Comparison of ENCODE assay signal across 8 cellular contexts in genomic region chr17:75763613-75764416, GRCh38. TPM values are rescaled to one million over a fixed set of nuclear protein-coding genes. Genes with fewer than 3 reads are reported as not detected.
A peak's percentile ranks its signal among the peaks of the same experiment; 100 is the strongest.
DNase-seq lines count a peak whose midpoint lies in the region; ATAC-seq, FAIRE-seq and TF ChIP-seq lines count a peak whose summit lies in the region.

No MANE protein-coding gene starts in this region.

- no peaks in the 10 kb centered on the region for H3K36me3 Mint-ChIP-seq in stimulated activated naive CD8-positive, alpha-beta T cell treated with anti-CD3 and anti-CD28 coated beads, Interleukin-15, Interleukin-2, amounts not matched to agents 100 ng/mL and 50 ng/mL, for 24 hours (ENCODE audit: low read depth)

- no peak for DNase-seq in stimulated activated naive CD8-positive, alpha-beta T cell treated with anti-CD3 and anti-CD28 coated beads, Interleukin-15, Interleukin-2, amounts not matched to agents 100 U/mL and 50 U/mL, for 24 hours
- DNase-seq in bronchial epithelial cell (ENCODE audit: low read depth) (peak; percentile 48), pons (ENCODE audit: low spot score) (no peak), SIG-M5 treated with dmso at 0.1 percent for 504 hours (lab: John Stamatoyannopoulos, UW; ENCODE audit: unreplicated experiment) (no peak)

- H3K9me3 ChIP-seq in mononuclear cell (ENCODE audit: low read depth, low read length): no peaks in the 10 kb centered on the region

- peaks cover 19% of the 10 kb centered on the region for H3K4me1 ChIP-seq in mononuclear cell (ENCODE audit: insufficient read depth, low read length)

- H3K4me3 ChIP-seq in bronchial epithelial cell (ENCODE audit: low read depth, low read length) (peak overlapping the region; percentile 56), mononuclear cell (ENCODE audit: low read length) (peak overlapping the region; percentile 58)

- peaks cover 15% of the 10 kb centered on the region for H3K4me1 Mint-ChIP-seq in stimulated activated naive CD8-positive, alpha-beta T cell treated with anti-CD3 and anti-CD28 coated beads, Interleukin-15, Interleukin-2, amounts not matched to agents 100 ng/mL and 50 ng/mL, for 24 hours (ENCODE audit: low read depth)

- ATAC-seq in stimulated activated naive CD8-positive, alpha-beta T cell treated with anti-CD3 and anti-CD28 coated beads, Interleukin-15, Interleukin-2, amounts not matched to agents 100 U/mL and 50 U/mL, for 24 hours: no peak
- ATAC-seq in HG03108 (IDR thresholded peaks at IDR 0.05; ENCODE audit: unreplicated experiment) (no peak), GM19452 (IDR thresholded peaks at IDR 0.05; ENCODE audit: unreplicated experiment) (no peak)

- H3K27me3 ChIP-seq in bronchial epithelial cell (ENCODE audit: control insufficient read depth, insufficient read depth, low read length): no peaks in the 10 kb centered on the region
- no peaks in the 10 kb centered on the region for H3K27me3 ChIP-seq in mononuclear cell (ENCODE audit: insufficient read depth, low read length)

- TF ChIP-seq CTCF in bronchial epithelial cell (IDR thresholded peaks at IDR 0.05; ENCODE audit: insufficient read depth, low read length, severe bottlenecking): no peak

- FAIRE-seq in bronchial epithelial cell (lab: Jason Lieb, UNC): no peak

- peaks cover 3% of the 10 kb centered on the region for H3K36me3 ChIP-seq in bronchial epithelial cell (ENCODE audit: control insufficient read depth, insufficient read depth, low read length)

- H3K9me3 Mint-ChIP-seq in stimulated activated naive CD8-positive, alpha-beta T cell treated with anti-CD3 and anti-CD28 coated beads, Interleukin-15, Interleukin-2, amounts not matched to agents 100 ng/mL and 50 ng/mL, for 24 hours: no peaks in the 10 kb centered on the region

- peak overlapping the region; percentile 82 for H3K4me3 Mint-ChIP-seq in stimulated activated naive CD8-positive, alpha-beta T cell treated with anti-CD3 and anti-CD28 coated beads, Interleukin-15, Interleukin-2, amounts not matched to agents 100 ng/mL and 50 ng/mL, for 24 hours

- peak overlapping the region; percentile 36 for H3K27ac Mint-ChIP-seq in stimulated activated naive CD8-positive, alpha-beta T cell treated with anti-CD3 and anti-CD28 coated beads, Interleukin-15, Interleukin-2, amounts not matched to agents 100 ng/mL and 50 ng/mL, for 24 hours

- H3K27me3 Mint-ChIP-seq in stimulated activated naive CD8-positive, alpha-beta T cell treated with anti-CD3 and anti-CD28 coated beads, Interleukin-15, Interleukin-2, amounts not matched to agents 100 ng/mL and 50 ng/mL, for 24 hours: no peaks in the 10 kb centered on the region

RNA-seq across cellular contexts. Expression of gene GALK1, which starts 1.2 kb away (rescaled TPM):
- total RNA-seq in bronchial epithelial cell: 13.4 and 32.8 TPM in 2 replicates
- total RNA-seq in mononuclear cell: 8.8 TPM

RNA-seq across cellular contexts. Expression of gene UNK, which starts 20.8 kb away (rescaled TPM):
- 10.8 and 11.4 TPM in 2 replicates for total RNA-seq in bronchial epithelial cell
- 32.8 TPM for total RNA-seq in mononuclear cell

RNA-seq across cellular contexts. Expression of gene ITGB4, which starts 42.6 kb away (rescaled TPM):
- total RNA-seq in bronchial epithelial cell (297 and 565 TPM in 2 replicates), mononuclear cell (0.10 TPM)

Comparison
In these comparisons a context has a peak if more than half of its experiments do, and no peak if none do; other contexts are left out.
1. RNA of gene ITGB4, which starts 42.6 kb away (total RNA-seq): 297 to 565 TPM in bronchial epithelial cell; 0.10 TPM in mononuclear cell (single experiment); every median in the first group is over 100 times any median in the second.